16 cellular contexts compared by ENCODE assay signal in the genomic region with DNA sequence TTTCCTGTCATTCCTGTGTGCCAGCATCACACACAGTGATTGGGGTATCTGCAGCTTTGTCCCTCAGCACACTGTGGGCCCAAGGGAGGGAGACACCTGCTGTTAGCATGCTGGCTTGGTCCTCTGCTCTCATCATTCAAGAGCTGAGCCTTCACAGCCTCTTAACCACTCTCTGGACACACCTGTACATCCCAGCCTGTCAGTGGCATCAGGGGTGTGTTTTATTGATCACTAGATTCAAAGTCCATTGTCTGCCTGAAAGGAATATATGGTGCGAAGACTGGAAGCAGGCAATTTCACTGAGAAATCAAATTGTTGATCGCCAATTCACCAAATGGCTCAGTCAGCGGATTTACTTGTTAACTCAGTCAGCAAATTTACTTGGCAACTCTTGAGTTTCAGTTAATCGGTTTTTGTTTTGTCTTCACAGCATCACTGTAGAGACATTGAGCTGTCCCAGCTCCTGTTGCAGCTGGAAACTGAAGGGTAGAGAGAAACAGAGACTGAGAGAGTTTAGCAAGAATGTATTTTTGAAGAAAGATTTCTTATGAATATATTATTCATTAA. TPM values are rescaled to one million over a fixed set of nuclear protein-coding genes. Genes with fewer than 3 reads are reported as not detected.
DNase-seq lines count a peak whose midpoint lies in the region; ATAC-seq and TF ChIP-seq lines count a peak whose summit lies in the region.
"Had no signal": no experiment of that assay in that cellular context is flagged by ENCODE, and none has a peak within 500 bp of the region (broad histone marks: within the 10 kb centered on the region; RNA-seq: fewer than 3 reads in every experiment).

No MANE protein-coding gene starts in this region.

- no peaks in the 10 kb centered on the region for H3K36me3 Mint-ChIP-seq in stimulated activated effector memory CD8-positive, alpha-beta T cell treated with anti-CD3 and anti-CD28 coated beads, Interleukin-12 subunit alpha, Interleukin-12 subunit beta, amount 100 ng/mL, for 72 hours

- DNase-seq in DMS53 (lab: John Stamatoyannopoulos, UW) (peak; percentile 55), DMS53 treated with DMSO at 0.1 percent for 48 hours (lab: John Stamatoyannopoulos, UW; ENCODE audit: unreplicated experiment) (no peak), NCI-H526 (lab: John Stamatoyannopoulos, UW) (peak; percentile 8 to 70), epithelial cell of proximal tubule (ENCODE audit: low read depth) (no peak), NCI-H2227 treated with DMSO at 0.1 percent for 48 hours (lab: John Stamatoyannopoulos, UW) (no peak)
- no peak for DNase-seq in stimulated activated effector memory CD8-positive, alpha-beta T cell treated with anti-CD3 and anti-CD28 coated beads, Interleukin-12 subunit alpha, Interleukin-12 subunit beta, amount 100 ng/mL, for 72 hours (ENCODE audit: low spot score in 2 of 2)
- DNase-seq: C1 segment of cervical spinal cord, DMS 273 treated with DMSO at 0.1 percent for 48 hours, EL, Kasumi-1, NCI-H1930, SW 1271 had no signal

- H3K4me1 Mint-ChIP-seq in stimulated activated effector memory CD8-positive, alpha-beta T cell treated with anti-CD3 and anti-CD28 coated beads, Interleukin-12 subunit alpha, Interleukin-12 subunit beta, amount 100 ng/mL, for 72 hours = no peaks in the 10 kb centered on the region

- H3K9ac ChIP-seq in parathyroid adenoma = no peak overlapping the region

- H3K9me3 Mint-ChIP-seq in stimulated activated effector memory CD8-positive, alpha-beta T cell treated with anti-CD3 and anti-CD28 coated beads, Interleukin-12 subunit alpha, Interleukin-12 subunit beta, amount 100 ng/mL, for 72 hours = peaks cover 3% of the 10 kb centered on the region

- no peak overlapping the region for H2AFZ ChIP-seq in parathyroid adenoma

- no peak overlapping the region for H3K4me2 ChIP-seq in parathyroid adenoma (ENCODE audit: low read length)

- H3K27ac Mint-ChIP-seq in stimulated activated effector memory CD8-positive, alpha-beta T cell treated with anti-CD3 and anti-CD28 coated beads, Interleukin-12 subunit alpha, Interleukin-12 subunit beta, amount 100 ng/mL, for 72 hours = no peak overlapping the region

- ATAC-seq in stimulated activated effector memory CD8-positive, alpha-beta T cell treated with anti-CD3 and anti-CD28 coated beads, Interleukin-12 subunit alpha, Interleukin-12 subunit beta, amount 100 ng/mL, for 72 hours = no peak
- no peak for ATAC-seq in HG03378 (IDR thresholded peaks at IDR 0.05; ENCODE audit: unreplicated experiment)

- H3K27ac ChIP-seq in parathyroid adenoma = no peak overlapping the region
- H3K27ac ChIP-seq: 22Rv1 had no signal

- H3K4me3 ChIP-seq in epithelial cell of proximal tubule (ENCODE audit: low read depth, low read length) (no peak overlapping the region), parathyroid adenoma (ENCODE audit: low read depth, low read length) (no peak overlapping the region)

- H3K36me3 ChIP-seq in parathyroid adenoma (ENCODE audit: control insufficient read depth, insufficient read depth, low read length) = no peaks in the 10 kb centered on the region

- H3K4me3 Mint-ChIP-seq in stimulated activated effector memory CD8-positive, alpha-beta T cell treated with anti-CD3 and anti-CD28 coated beads, Interleukin-12 subunit alpha, Interleukin-12 subunit beta, amount 100 ng/mL, for 72 hours = no peak overlapping the region

- no peaks in the 10 kb centered on the region for H3K27me3 ChIP-seq in parathyroid adenoma (ENCODE audit: control insufficient read depth, insufficient read depth, low read length)

- H3K79me2 ChIP-seq in parathyroid adenoma = no peaks in the 10 kb centered on the region

- no peaks in the 10 kb centered on the region for H3K4me1 ChIP-seq in parathyroid adenoma

- H3K9me3 ChIP-seq in parathyroid adenoma (ENCODE audit: control insufficient read depth, low read length) = no peaks in the 10 kb centered on the region

- peak; percentile 9 for TF ChIP-seq CTCF in epithelial cell of proximal tubule (conservative IDR thresholded peaks at IDR 0.05; ENCODE audit: low read depth, low read length)
- TF ChIP-seq CTCF in parathyroid adenoma (IDR thresholded peaks at IDR 0.05) = peak; percentile 16

RNA-seq across cellular contexts. Expression of a gene that starts 56.3 kb away (rescaled TPM):
- 0.29 and 0.92 TPM in 2 replicates for total RNA-seq in epithelial cell of proximal tubule
- total RNA-seq: RPMI7951 had no signal

Comparison
In these comparisons a context has a peak if more than half of its experiments do, and no peak if none do; other contexts are left out.
1. DNase-seq: peak in DMS53 (single experiment) and NCI-H526 (2 of 2); none in DMS53 treated with DMSO at 0.1 percent for 48 hours (single experiment), epithelial cell of proximal tubule (single experiment), stimulated activated effector memory CD8-positive, alpha-beta T cell treated with anti-CD3 and anti-CD28 coated beads, Interleukin-12 subunit alpha, Interleukin-12 subunit beta, amount 100 ng/mL, for 72 hours (0 of 2) and NCI-H2227 treated with DMSO at 0.1 percent for 48 hours (single experiment).